ENCODE assay signal across 1 cellular context in the genomic region with DNA sequence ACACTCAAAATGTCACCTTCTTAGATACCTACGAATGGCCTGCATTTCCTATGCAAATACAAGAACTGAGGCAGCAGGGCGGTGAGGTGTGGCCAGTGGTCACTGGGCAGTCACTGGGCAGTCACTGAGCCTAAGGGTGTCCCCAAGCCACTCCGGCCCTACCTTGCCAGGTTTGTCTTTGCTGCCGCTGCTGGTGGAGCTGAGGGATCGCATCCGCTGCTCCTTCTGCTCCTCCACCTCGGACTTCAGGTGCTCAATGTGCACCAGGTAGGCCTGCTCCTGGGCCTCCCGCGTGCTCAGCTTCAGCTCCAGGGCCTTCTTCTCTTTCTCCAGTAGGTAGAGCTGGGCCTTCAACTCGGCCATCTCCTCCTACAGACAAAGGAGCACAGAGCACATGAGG.
TF ChIP-seq lines count a peak whose summit lies in the region.

No MANE protein-coding gene starts in this region.

TF ChIP-seq in HepG2, 621 proteins besides CTCF, POLR2A, EP300 and RAD21 (continued from another document):
- TF ChIP-seq, protein P1, sequence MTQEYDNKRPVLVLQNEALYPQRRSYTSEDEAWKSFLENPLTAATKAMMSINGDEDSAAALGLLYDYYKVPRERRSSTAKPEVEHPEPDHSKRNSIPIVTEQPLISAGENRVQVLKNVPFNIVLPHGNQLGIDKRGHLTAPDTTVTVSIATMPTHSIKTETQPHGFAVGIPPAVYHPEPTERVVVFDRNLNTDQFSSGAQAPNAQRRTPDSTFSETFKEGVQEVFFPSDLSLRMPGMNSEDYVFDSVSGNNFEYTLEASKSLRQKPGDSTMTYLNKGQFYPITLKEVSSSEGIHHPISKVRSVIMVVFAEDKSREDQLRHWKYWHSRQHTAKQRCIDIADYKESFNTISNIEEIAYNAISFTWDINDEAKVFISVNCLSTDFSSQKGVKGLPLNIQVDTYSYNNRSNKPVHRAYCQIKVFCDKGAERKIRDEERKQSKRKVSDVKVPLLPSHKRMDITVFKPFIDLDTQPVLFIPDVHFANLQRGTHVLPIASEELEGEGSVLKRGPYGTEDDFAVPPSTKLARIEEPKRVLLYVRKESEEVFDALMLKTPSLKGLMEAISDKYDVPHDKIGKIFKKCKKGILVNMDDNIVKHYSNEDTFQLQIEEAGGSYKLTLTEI (CRISPR knock-in tag; conservative IDR thresholded peaks at IDR 0.05) = no peak
- TF ChIP-seq SMAD1 (CRISPR knock-in tag; IDR thresholded peaks at IDR 0.05; ENCODE audit: borderline replicate concordance, low read depth) = no peak
- TF ChIP-seq, protein P2, sequence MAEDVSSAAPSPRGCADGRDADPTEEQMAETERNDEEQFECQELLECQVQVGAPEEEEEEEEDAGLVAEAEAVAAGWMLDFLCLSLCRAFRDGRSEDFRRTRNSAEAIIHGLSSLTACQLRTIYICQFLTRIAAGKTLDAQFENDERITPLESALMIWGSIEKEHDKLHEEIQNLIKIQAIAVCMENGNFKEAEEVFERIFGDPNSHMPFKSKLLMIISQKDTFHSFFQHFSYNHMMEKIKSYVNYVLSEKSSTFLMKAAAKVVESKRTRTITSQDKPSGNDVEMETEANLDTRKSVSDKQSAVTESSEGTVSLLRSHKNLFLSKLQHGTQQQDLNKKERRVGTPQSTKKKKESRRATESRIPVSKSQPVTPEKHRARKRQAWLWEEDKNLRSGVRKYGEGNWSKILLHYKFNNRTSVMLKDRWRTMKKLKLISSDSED (CRISPR knock-in tag; IDR thresholded peaks at IDR 0.05) = no peak
TF ChIP-seq in HepG2: peak in this region for 0.
